27 cellular contexts compared by ENCODE assay signal in the genomic region with DNA sequence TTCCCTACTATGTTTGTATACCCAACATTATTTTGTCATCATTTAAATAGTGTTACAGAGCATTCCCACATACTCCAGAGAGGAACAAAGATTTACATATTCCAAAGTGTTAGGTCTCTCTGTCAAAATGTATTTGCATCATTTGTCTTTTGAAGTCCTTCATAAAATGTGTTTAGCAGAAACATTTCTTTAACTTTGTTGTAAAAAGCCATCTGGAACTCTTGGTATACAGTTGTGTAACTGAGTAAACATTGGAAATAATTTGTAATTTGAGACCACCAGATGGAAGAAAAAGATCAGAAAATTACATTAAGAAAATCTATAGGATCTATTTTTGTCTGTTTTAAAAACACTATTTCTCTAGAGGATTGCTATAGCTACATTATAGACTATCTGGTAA. TPM values are rescaled to one million over a fixed set of nuclear protein-coding genes. Genes with fewer than 3 reads are reported as not detected.
A peak's percentile ranks its signal among the peaks of the same experiment; 100 is the strongest.
DNase-seq lines count a peak whose midpoint lies in the region; ATAC-seq, FAIRE-seq and TF ChIP-seq lines count a peak whose summit lies in the region.
"Had no signal": no experiment of that assay in that cellular context is flagged by ENCODE, and none has a peak within 500 bp of the region (broad histone marks: within the 10 kb centered on the region; RNA-seq: fewer than 3 reads in every experiment).

No MANE protein-coding gene starts in this region.

- no peaks in the 10 kb centered on the region for H3F3A ChIP-seq in DOHH2 (ENCODE audit: control insufficient read depth, insufficient read depth)

- in situ Hi-C loops in HepG2 (cut with HindIII; ENCODE audit: extremely low pct_ligation_motif_present, low pct_unique_long_range_greater_than_20kb), result loop anchor here (25.0 kb wide), 1 partner anchor 240 kb away; no protein-coding TSS in a partner anchor

- H3K9ac ChIP-seq in HepG2 (ENCODE audit: insufficient read depth, low read depth, low read length) (peak overlapping the region; percentile 37; the same call in 1 of the 2 replicates), kidney (ENCODE audit: low read length in 2 of 2) (no peak overlapping the region)
- H3K9ac ChIP-seq: BLaER1 treated with 17β-estradiol and CSF1 and Interleukin-3, amounts not matched to agents 10 nM and 100 nM; GM23248 had no signal

- DNase-seq in DMS53 treated with DMSO at 0.1 percent for 48 hours (lab: John Stamatoyannopoulos, UW; ENCODE audit: unreplicated experiment), result peak; percentile 1
- DNase-seq in DMS53 (lab: John Stamatoyannopoulos, UW), result no peak
- peak; percentile 73 for DNase-seq in SK-N-DZ (ENCODE audit: low spot score)
- peak; percentile 39 for DNase-seq in HepG2 (ENCODE audit: low spot score)
- no peak for DNase-seq in activated naive CD4-positive, alpha-beta T cell treated with anti-CD3 and anti-CD28 coated beads, Interleukin-2, amount 50 U/mL, for 16 hours
- no peak for DNase-seq in kidney
- DNase-seq: AML-193; BE2C; CD4-positive, alpha-beta T cell; CD8-positive, alpha-beta memory T cell; DMS 273 treated with DMSO at 0.1 percent for 48 hours; DND-41; EL; GDM1; GM23248; H7; HCEC 1CT had no signal

- TF ChIP-seq CTCF in DOHH2 (IDR thresholded peaks at IDR 0.05; ENCODE audit: low read depth, low read length, poor library complexity, severe bottlenecking) (no peak), HepG2 (CRISPR knock-in tag; IDR thresholded peaks at IDR 0.05) (no peak), kidney (IDR thresholded peaks at IDR 0.05; ENCODE audit: borderline replicate concordance, extremely low read depth, insufficient read depth) (no peak)

- H3K27ac ChIP-seq in DOHH2 (ENCODE audit: low read depth, low read length), result no peak overlapping the region
- H3K27ac ChIP-seq in HepG2 (ENCODE audit: extremely low read length, insufficient read depth, low read length), result peak overlapping the region; percentile 91
- H3K27ac ChIP-seq in kidney (ENCODE audit: low read depth in 2 of 2, low read length in 2 of 2), result no peak overlapping the region
- H3K27ac ChIP-seq: 22Rv1; BLaER1 treated with 17β-estradiol and CSF1 and Interleukin-3, amounts not matched to agents 10 nM and 100 nM; GM23248 had no signal

- ATAC-seq in HepG2 (no peak), SK-N-SH treated with all-trans-retinoic acid at 6 μM for 48 hours (no peak)
- ATAC-seq: GM12878 had no signal

- FAIRE-seq in HepG2 (lab: Jason Lieb, UNC), result no peak
- no peak for FAIRE-seq in kidney (lab: Jason Lieb, UNC)
- FAIRE-seq: D721Med, GM12878, GM19239, H1 had no signal

- intact Hi-C loops in HepG2 (cut with micrococcal nuclease; ENCODE audit: unreplicated experiment), result loop anchor here (5.0 kb wide), 2 partner anchors 40 to 85 kb away; no protein-coding TSS in a partner anchor
- intact Hi-C loops in kidney (cut with DNase I), result no loop called here

- H3K36me3 ChIP-seq in DOHH2 (ENCODE audit: control insufficient read depth, low read length) (no peaks in the 10 kb centered on the region), HepG2 (replicated peaks in 1 of 2; ENCODE audit: control insufficient read depth in 1 of 2, insufficient read depth in 2 of 2, low read length in 2 of 2) (no peaks in the 10 kb centered on the region), kidney (ENCODE audit: control insufficient read depth in 1 of 2, insufficient read depth in 2 of 2, low read length in 2 of 2) (no peaks in the 10 kb centered on the region)
- H3K36me3 ChIP-seq: BE2C; BLaER1 treated with 17β-estradiol and CSF1 and Interleukin-3, amounts not matched to agents 10 nM and 100 nM had no signal

- H3K27me3 ChIP-seq in DOHH2 (ENCODE audit: control insufficient read depth, low read length) (no peaks in the 10 kb centered on the region), HepG2 (ENCODE audit: control insufficient read depth in 1 of 2, insufficient read depth in 2 of 2, low read length in 2 of 2) (no peaks in the 10 kb centered on the region)
- H3K27me3 ChIP-seq: BLaER1 treated with 17β-estradiol and CSF1 and Interleukin-3, amounts not matched to agents 10 nM and 100 nM had no signal

- TF ChIP-seq POLR2A in HepG2 (IDR thresholded peaks at IDR 0.05; ENCODE audit: insufficient read depth in 1 of 2, low read depth in 2 of 2, low read length in 2 of 2), result no peak

- H3K4me2 ChIP-seq in DOHH2 (ENCODE audit: low read length) (peak overlapping the region; percentile 17; the same call in 1 of the 2 replicates), HepG2 (ENCODE audit: low read depth, low read length) (peak overlapping the region; percentile 64)
- H3K4me2 ChIP-seq: BLaER1 treated with 17β-estradiol and CSF1 and Interleukin-3, amounts not matched to agents 10 nM and 100 nM had no signal

- TF ChIP-seq EP300 in HepG2 (IDR thresholded peaks at IDR 0.05; ENCODE audit: low read depth in 2 of 2, low read length in 2 of 2), result peak in 1 of 2 experiments; percentile 74; a peak in 2 of 4 replicates
- TF ChIP-seq EP300 in HepG2 (CRISPR knock-in tag; IDR thresholded peaks at IDR 0.05; ENCODE audit: borderline replicate concordance), result no peak

- H3K4me1 ChIP-seq in DOHH2 (ENCODE audit: control insufficient read depth, low read length) (peaks cover 16% of the 10 kb centered on the region), HepG2 (ENCODE audit: insufficient read depth, low read length) (peaks cover 76% of the 10 kb centered on the region), kidney (ENCODE audit: control insufficient read depth in 1 of 2, insufficient read depth in 1 of 2, low read depth in 1 of 2, low read length in 2 of 2) (no peaks in the 10 kb centered on the region)
- H3K4me1 ChIP-seq: BE2C; BLaER1 treated with 17β-estradiol and CSF1 and Interleukin-3, amounts not matched to agents 10 nM and 100 nM had no signal

- CTCF ChIA-PET in HepG2 (lab: Yijun Ruan, JAX; ENCODE audit: low intra/inter-chr PET ratio, low total read pairs), result no interaction called here

- TF ChIP-seq RAD21 in HepG2 (CRISPR knock-in tag; IDR thresholded peaks at IDR 0.05), result no peak

- no TSS peak for BruUV-seq in HepG2 (replicated peaks; lab: Mats Ljungman, UMichigan)

- H3K4me3 ChIP-seq in DOHH2 (ENCODE audit: low read length), result no peak overlapping the region
- H3K4me3 ChIP-seq in HepG2 (replicated peaks in 1 of 3; ENCODE audit: insufficient read depth in 1 of 3, low read depth in 2 of 3, low read length in 3 of 3), result peak overlapping the region in 2 of 3 experiments; percentile 8 to 32; a peak in 2 of 6 replicates
- H3K4me3 ChIP-seq in kidney (ENCODE audit: low read length in 2 of 2), result no peak overlapping the region
- H3K4me3 ChIP-seq: BLaER1 treated with 17β-estradiol and CSF1 and Interleukin-3, amounts not matched to agents 10 nM and 100 nM; GM12878; GM23248 had no signal

- H2AFZ ChIP-seq in HepG2 (ENCODE audit: low read length), result no peak overlapping the region
- H2AFZ ChIP-seq: GM23248 had no signal

- H3K9me3 ChIP-seq in DOHH2 (ENCODE audit: control insufficient read depth, insufficient read depth, low read length), result no peaks in the 10 kb centered on the region
- no peaks in the 10 kb centered on the region for H3K9me3 ChIP-seq in HepG2 (ENCODE audit: low read length)
- H3K9me3 ChIP-seq in kidney (ENCODE audit: control insufficient read depth in 1 of 2, low read length in 2 of 2), result no peaks in the 10 kb centered on the region
- H3K9me3 ChIP-seq: BE2C; BLaER1 treated with 17β-estradiol and CSF1 and Interleukin-3, amounts not matched to agents 10 nM and 100 nM had no signal

- POLR2A ChIA-PET in HepG2 (lab: Yijun Ruan, JAX), result interaction anchor here (0.9 to 4.2 kb wide), 6 partner anchors 57 to 89 kb away, joined by 3 to 39 read pairs (median 8); a partner anchor contains a TSS

- no peaks in the 10 kb centered on the region for H4K20me1 ChIP-seq in DOHH2 (ENCODE audit: control insufficient read depth, insufficient read depth, low read depth, low read length)
- H4K20me1 ChIP-seq in HepG2 (ENCODE audit: insufficient read depth, low read length), result no peaks in the 10 kb centered on the region
- H4K20me1 ChIP-seq: BLaER1 treated with 17β-estradiol and CSF1 and Interleukin-3, amounts not matched to agents 10 nM and 100 nM had no signal

- no peaks in the 10 kb centered on the region for H3K79me2 ChIP-seq in DOHH2 (ENCODE audit: control insufficient read depth, low read length)
- H3K79me2 ChIP-seq in HepG2 (ENCODE audit: insufficient read depth, low read length), result peaks cover 37% of the 10 kb centered on the region

- no peaks in the 10 kb centered on the region for H3K9me2 ChIP-seq in DOHH2 (replicated peaks; ENCODE audit: control insufficient read depth, low read length)

TF ChIP-seq in HepG2, 621 proteins besides CTCF, POLR2A, EP300 and RAD21 (continues in another document):
- no peak for TF ChIP-seq KAT7 (CRISPR knock-in tag; IDR thresholded peaks at IDR 0.05; ENCODE audit: borderline replicate concordance)

RNA-seq across cellular contexts. Expression of a gene that starts 56.6 kb away (rescaled TPM):
- 0.19 and 1.6 TPM in 2 replicates for polyA plus RNA-seq in SK-N-DZ (2014; cell fraction: cytosol; rRNA removed)
- 3.6 and 5.0 TPM in 2 replicates for polyA plus RNA-seq in SK-N-DZ (2014; cell fraction: nucleus; rRNA removed)
- total RNA-seq in HepG2 (2016; rRNA removed; fragmentation: Illumina TruSeq; extraction: Trizol) (10,101 and 22,625 TPM in 2 replicates), kidney (0.19 TPM)
- 1,763 and 1,983 TPM in 2 replicates for total RNA-seq in HepG2 (2016; cell fraction: cytosol; rRNA removed; fragmentation: Illumina TruSeq; extraction: Trizol; ENCODE audit: low read depth)
- 10,071 and 21,691 TPM in 2 replicates for total RNA-seq in HepG2 (2016; cell fraction: insoluble cytoplasmic fraction; rRNA removed; fragmentation: Illumina TruSeq; extraction: Trizol)
- total RNA-seq in HepG2 (2016; cell fraction: membrane; rRNA removed; fragmentation: Illumina TruSeq; extraction: Trizol), result 2,665 and 3,098 TPM in 2 replicates
- 14,455 and 17,797 TPM in 2 replicates for total RNA-seq in HepG2 (2016; cell fraction: nucleus; rRNA removed; fragmentation: Illumina TruSeq; extraction: Trizol)
- polyA plus RNA-seq in HepG2 (2011; rRNA removed) (22,205 and 22,259 TPM in 2 replicates), kidney (ENCODE audit: insufficient read depth, low read depth, low replicate concordance) (172 TPM)
- 10,343 and 19,758 TPM in 2 replicates for polyA plus RNA-seq in HepG2 (2011; cell fraction: cytosol; rRNA removed)
- 4,838 and 7,133 TPM in 2 replicates for polyA plus RNA-seq in HepG2 (2011; cell fraction: nucleus; rRNA removed)
- 30,113 and 41,157 TPM in 2 replicates for polyA plus RNA-seq in HepG2 (2012)
- polyA plus RNA-seq in HepG2 (2016; cell fraction: cytosol; fragmentation: Illumina TruSeq; extraction: Trizol; ENCODE audit: low read depth), result 1,641 and 1,730 TPM in 2 replicates
- polyA plus RNA-seq in HepG2 (2016; cell fraction: insoluble cytoplasmic fraction; fragmentation: Illumina TruSeq; extraction: Trizol; ENCODE audit: low read depth), result 9,271 and 9,564 TPM in 2 replicates
- 1,898 and 2,256 TPM in 2 replicates for polyA plus RNA-seq in HepG2 (2016; cell fraction: membrane; fragmentation: Illumina TruSeq; extraction: Trizol; ENCODE audit: low read depth)
- polyA plus RNA-seq in HepG2 (2016; cell fraction: nucleus; fragmentation: Illumina TruSeq; extraction: Trizol; ENCODE audit: insufficient read depth, low read depth), result 21,168 and 22,798 TPM in 2 replicates
- polyA minus RNA-seq in HepG2 (2011; rRNA and poly(A)+ RNA removed; ENCODE audit: low replicate concordance), result 2.4 and 3,693 TPM in 2 replicates
- polyA minus RNA-seq in HepG2 (2011; cell fraction: cytosol; rRNA and poly(A)+ RNA removed), result 6,095 and 10,549 TPM in 2 replicates
- polyA minus RNA-seq in HepG2 (2011; cell fraction: nucleus; rRNA and poly(A)+ RNA removed), result 3,995 and 8,747 TPM in 2 replicates
- total RNA-seq: CD8-positive, alpha-beta memory T cell; GM23248; H1 had no signal
- polyA plus RNA-seq: AG04450; CD14-positive monocyte; CD8-positive, alpha-beta memory T cell; GM23248 had no signal

Comparison
In these comparisons a context has a peak if more than half of its experiments do, and no peak if none do; other contexts are left out.
1. DNase-seq: peak in DMS53 treated with DMSO at 0.1 percent for 48 hours (single experiment), SK-N-DZ (single experiment) and HepG2 (single experiment); none in DMS53 (single experiment), activated naive CD4-positive, alpha-beta T cell treated with anti-CD3 and anti-CD28 coated beads, Interleukin-2, amount 50 U/mL, for 16 hours (single experiment) and kidney (single experiment).
2. H3K4me3 ChIP-seq: peak in HepG2 (2 of 3); none in DOHH2 (single experiment) and kidney (0 of 2).
3. RNA of a gene that starts 56.6 kb away (total RNA-seq): 1,763 to 22,625 TPM in HepG2; 0.19 TPM in kidney (single experiment); every median in the first group is over 1,000 times any median in the second.